In the genomic region with DNA sequence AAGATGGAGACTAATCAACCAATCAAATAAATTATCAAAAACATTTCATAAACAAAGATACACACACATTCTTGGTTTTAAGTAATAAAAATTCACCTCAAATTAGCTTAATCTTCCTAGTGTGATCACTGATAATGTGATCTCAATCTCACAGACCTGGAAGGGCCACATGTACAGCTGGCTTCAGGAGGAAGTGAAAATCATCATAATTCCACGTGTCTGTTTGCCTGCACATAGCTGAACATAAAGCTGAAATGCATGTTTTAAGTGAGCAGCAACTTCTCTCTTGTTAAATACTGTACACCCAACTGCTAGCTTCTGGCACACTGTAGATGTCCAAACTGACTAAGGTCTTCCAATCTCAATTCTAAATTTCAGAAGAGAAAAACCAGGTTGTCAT, we compare ENCODE assay signal across 23 cellular contexts. TPM values are rescaled to one million over a fixed set of nuclear protein-coding genes. Genes with fewer than 3 reads are reported as not detected.
A peak's percentile ranks its signal among the peaks of the same experiment; 100 is the strongest.
DNase-seq lines count a peak whose midpoint lies in the region; ATAC-seq, FAIRE-seq and TF ChIP-seq lines count a peak whose summit lies in the region.
"Had no signal": no experiment of that assay in that cellular context is flagged by ENCODE, and none has a peak within 500 bp of the region (broad histone marks: within the 10 kb centered on the region; RNA-seq: fewer than 3 reads in every experiment).

No MANE protein-coding gene starts in this region.

- POLR2A ChIA-PET in PC-3 (lab: Charles Lee; ENCODE audit: unreplicated experiment), result no interaction called here

- no peak overlapping the region for H3K4me3 ChIP-seq in PC-3 (ENCODE audit: low read length)
- no peak overlapping the region for H3K4me3 ChIP-seq in thyroid gland (replicated peaks in 1 of 3)
- H3K4me3 ChIP-seq: breast epithelium, coronary artery, HAP-1, SK-N-MC, skin epidermis, uterus had no signal

- 0 out of 2 replicates have a peak, but pooled peaks cover 5% of the 10 kb centered on the region for H3K27me3 ChIP-seq in PC-3 (ENCODE audit: low read length)
- no peaks in the 10 kb centered on the region for H3K27me3 ChIP-seq in thyroid gland
- H3K27me3 ChIP-seq: uterus had no signal

- no peak overlapping the region for H3K9ac ChIP-seq in PC-3 (ENCODE audit: low read length)

- intact Hi-C loops in PC-3 (cut with micrococcal nuclease) (no loop called here), thyroid gland (cut with DNase I) (no loop called here)

- H3K9me2 ChIP-seq in PC-3 (replicated peaks; ENCODE audit: low read length), result no peaks in the 10 kb centered on the region

- FAIRE-seq in urothelium cell line (lab: Jason Lieb, UNC), result no peak
- FAIRE-seq: D721Med, RCC 7860 had no signal

- DNase-seq in RPMI8226 (peak; percentile 20), PC-3 (no peak), thyroid gland (no peak), SKM-1 treated with dmso at 0.1 percent for 144 hours (lab: John Stamatoyannopoulos, UW; ENCODE audit: unreplicated experiment) (no peak), urothelium cell line (ENCODE audit: low spot score) (no peak)
- DNase-seq: ACHN; activated CD4-positive, alpha-beta T cell treated with anti-CD3 and anti-CD28 coated beads for 1 hour; NCI-H146; NCI-H774; stimulated activated CD4-positive, alpha-beta T cell treated with anti-CD3 and anti-CD28 coated beads, Interleukin-4, amount 100 ng/mL, for 1 hour; T1000; uterus had no signal

- H3K4me1 ChIP-seq in PC-3 (ENCODE audit: insufficient read depth, low read length) (no peaks in the 10 kb centered on the region), thyroid gland (no peaks in the 10 kb centered on the region)
- H3K4me1 ChIP-seq: breast epithelium, uterus had no signal

- BruUV-seq in PC-3 (replicated peaks; lab: Mats Ljungman, UMichigan), result no TSS peak

- no peaks in the 10 kb centered on the region for H4K20me1 ChIP-seq in PC-3 (ENCODE audit: low read length)

- TF ChIP-seq POLR2A in GM18505 (IDR thresholded peaks at IDR 0.05; ENCODE audit: borderline replicate concordance, extremely low read depth, insufficient read depth, insufficient read length) (no peak), thyroid gland (IDR thresholded peaks at IDR 0.05) (no peak)

- no peak overlapping the region for H3K4me2 ChIP-seq in PC-3 (ENCODE audit: low read length)

- H3K9me3 ChIP-seq in PC-3 (ENCODE audit: low read length) (no peaks in the 10 kb centered on the region), thyroid gland (no peaks in the 10 kb centered on the region)
- H3K9me3 ChIP-seq: breast epithelium, HAP-1, uterus had no signal

- no peaks in the 10 kb centered on the region for H3K36me3 ChIP-seq in PC-3 (ENCODE audit: low read depth, low read length)
- H3K36me3 ChIP-seq in thyroid gland, result no peaks in the 10 kb centered on the region
- H3K36me3 ChIP-seq: breast epithelium, HAP-1, uterus had no signal

- no peak overlapping the region for H2AFZ ChIP-seq in PC-3 (ENCODE audit: low read length)

- H3K79me2 ChIP-seq in PC-3 (ENCODE audit: low read length), result no peaks in the 10 kb centered on the region

- TF ChIP-seq CTCF in PC-3 (conservative IDR thresholded peaks at IDR 0.05; ENCODE audit: low read depth, low read length) (no peak), thyroid gland (IDR thresholded peaks at IDR 0.05) (no peak)

- no peak overlapping the region for H3K27ac ChIP-seq in PC-3 (ENCODE audit: low read length)
- no peak overlapping the region for H3K27ac ChIP-seq in thyroid gland
- H3K27ac ChIP-seq: breast epithelium, C4-2B, coronary artery, SK-N-MC, skin epidermis had no signal

- CTCF ChIA-PET in PC-3 (lab: Charles Lee), result no interaction called here

- ATAC-seq in GM18505 (IDR thresholded peaks at IDR 0.05; ENCODE audit: unreplicated experiment) (peak; percentile 60), GM19351 (IDR thresholded peaks at IDR 0.05; ENCODE audit: unreplicated experiment) (peak; percentile 42), HG02973 (IDR thresholded peaks at IDR 0.05; ENCODE audit: unreplicated experiment) (peak; percentile 54), PC-3 (no peak)

- H3F3A ChIP-seq in PC-3 (ENCODE audit: low read length, unreplicated experiment), result no peaks in the 10 kb centered on the region

- 67 to 72% methylated on average over 1 of the region's 1 CpG for WGBS in thyroid gland, 2 donors

RNA-seq across cellular contexts. Expression of a gene that starts 53.8 kb away (rescaled TPM):
- total RNA-seq in PC-3 (2014; rRNA removed), result 2.1 and 2.8 TPM in 2 replicates
- total RNA-seq in thyroid gland, result 10 to 100 TPM; 49.2 to 63.8 (median 51.5) TPM

Comparison
In these comparisons a context has a peak if more than half of its experiments do, and no peak if none do; other contexts are left out.
1. RNA of a gene that starts 53.8 kb away (total RNA-seq): 49.2 to 63.8 TPM in thyroid gland; 2.1 to 2.8 TPM in PC-3; every median in the first group is over 10 times any median in the second.